Comparison of ENCODE assay signal across 20 cellular contexts in the genomic region with DNA sequence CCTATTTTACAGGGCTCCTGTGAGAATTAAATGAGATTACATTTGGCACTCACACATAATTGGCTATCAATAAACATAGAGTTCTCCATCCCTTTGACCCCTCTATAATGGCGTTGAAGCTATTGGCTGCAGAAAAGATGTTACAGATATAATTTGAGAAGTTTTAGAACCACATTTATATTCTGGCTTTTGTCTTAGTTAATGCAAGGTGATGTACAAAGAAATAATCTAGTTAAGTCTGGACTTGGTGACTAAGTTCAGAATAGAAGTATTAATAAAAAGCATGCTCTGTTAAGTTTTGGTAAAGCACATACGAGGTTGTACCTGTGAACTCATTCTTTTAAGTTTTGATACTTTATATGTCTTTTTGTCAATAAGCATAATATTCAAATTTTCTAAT.
"Had no signal": no experiment of that assay in that cellular context is flagged by ENCODE, and none has a peak within 500 bp of the region (broad histone marks: within the 10 kb centered on the region; RNA-seq: fewer than 3 reads in every experiment).

No MANE protein-coding gene starts in this region.

- H3K36me3 ChIP-seq: right lobe of liver, stomach, thoracic aorta had no signal

- ATAC-seq: effector memory CD8-positive, alpha-beta T cell; foreskin keratinocyte; left cardiac atrium; left ventricle myocardium superior; naive thymus-derived CD4-positive, alpha-beta T cell; psoas muscle; right lobe of liver; stimulated activated naive B cell treated with anti-CD40 and anti-IgM and Interleukin-4, amounts not matched to agents 10 μg/mL and 1 μg/mL and 100 μg/mL, for 72 hours had no signal

- H3K4me3 ChIP-seq: lung, psoas muscle, right lobe of liver, stomach, thoracic aorta had no signal

- DNase-seq: effector memory CD8-positive, alpha-beta T cell; erythroblast; kidney; left cardiac atrium; left ventricle myocardium superior; mesendoderm; naive thymus-derived CD4-positive, alpha-beta T cell; nephron progenitor cell; psoas muscle; retina; right lobe of liver; stimulated activated CD4-positive, alpha-beta T cell treated with anti-CD3 and anti-CD28 coated beads, Interleukin-2, amount 100 ng/mL, for 24 hours; stimulated activated CD4-positive, alpha-beta T cell treated with anti-CD3 and anti-CD28 coated beads, Interleukin-4, amount 100 ng/mL, for 4 hours; stimulated activated naive B cell treated with anti-CD40 and anti-IgM and Interleukin-4, amounts not matched to agents 10 μg/mL and 1 μg/mL and 100 μg/mL, for 72 hours; stomach; substantia nigra; trophoblast cell had no signal

- H3K4me1 ChIP-seq: psoas muscle, right lobe of liver, stomach had no signal

- H3K27ac ChIP-seq: psoas muscle, right lobe of liver, stomach, thoracic aorta had no signal

- H3K9me3 ChIP-seq: psoas muscle, right lobe of liver, stomach, thoracic aorta had no signal

- H3K27me3 ChIP-seq: foreskin keratinocyte, right lobe of liver, stomach had no signal
